ENCODE assay signal across 11 cellular contexts in genomic region chr16:1825381-1825863, GRCh38. TPM values are rescaled to one million over a fixed set of nuclear protein-coding genes. Genes with fewer than 3 reads are reported as not detected.
DNase-seq lines count a peak whose midpoint lies in the region; ATAC-seq, FAIRE-seq and TF ChIP-seq lines count a peak whose summit lies in the region.
"Had no signal": no experiment of that assay in that cellular context is flagged by ENCODE, and none has a peak within 500 bp of the region (broad histone marks: within the 10 kb centered on the region; RNA-seq: fewer than 3 reads in every experiment).

No MANE protein-coding gene starts in this region.

- peak overlapping the region; percentile 77 to 86 for H3K4me3 ChIP-seq in kidney (ENCODE audit: low read length in 2 of 2)
- H3K4me3 ChIP-seq in stomach = peak overlapping the region; percentile 88 to 100 (median 96)

- peak overlapping the region; percentile 80 for H3K27ac Mint-ChIP-seq in T-helper 1 cell treated with Interleukin-12 subunit alpha and Interleukin-12 subunit beta and Interleukin-4 antibody, amounts not matched to agents 30 μg/mL and 1 μg/mL, for 36 hours
- H3K27ac Mint-ChIP-seq in activated naive CD8-positive, alpha-beta T cell = peak overlapping the region; percentile 75

- no peaks in the 10 kb centered on the region for H3K9me3 Mint-ChIP-seq in T-helper 1 cell treated with Interleukin-12 subunit alpha and Interleukin-12 subunit beta and Interleukin-4 antibody, amounts not matched to agents 30 μg/mL and 1 μg/mL, for 36 hours
- no peaks in the 10 kb centered on the region for H3K9me3 Mint-ChIP-seq in activated naive CD8-positive, alpha-beta T cell (ENCODE audit: low read depth)

- ATAC-seq in GM21528 (IDR thresholded peaks at IDR 0.05; ENCODE audit: low FRiP score, unreplicated experiment) = no peak
- no peak for ATAC-seq in GM18502 (IDR thresholded peaks at IDR 0.05; ENCODE audit: poor library complexity, unreplicated experiment)

- peaks cover 27% of the 10 kb centered on the region for H3K4me1 Mint-ChIP-seq in T-helper 1 cell treated with Interleukin-12 subunit alpha and Interleukin-12 subunit beta and Interleukin-4 antibody, amounts not matched to agents 30 μg/mL and 1 μg/mL, for 36 hours (ENCODE audit: low read depth)
- H3K4me1 Mint-ChIP-seq in activated naive CD8-positive, alpha-beta T cell (ENCODE audit: low read depth) = peaks cover 45% of the 10 kb centered on the region

- H3K27ac ChIP-seq in kidney (ENCODE audit: low read depth in 2 of 2, low read length in 2 of 2) = peak overlapping the region in 1 of 2 donors; percentile 51
- peak overlapping the region; percentile 73 to 98 (median 94) for H3K27ac ChIP-seq in stomach

- 41 to 60% (median 48%) methylated on average over 15 of the region's 15 CpGs for WGBS in stomach, 5 donors

- intact Hi-C loops in kidney (cut with DNase I) = no loop called here
- intact Hi-C loops in stomach (cut with DNase I; ENCODE audit: low total_unique reads) = no loop called here

- no peaks in the 10 kb centered on the region for H3K27me3 ChIP-seq in stomach

- no peaks in the 10 kb centered on the region for H3K27me3 Mint-ChIP-seq in T-helper 1 cell treated with Interleukin-12 subunit alpha and Interleukin-12 subunit beta and Interleukin-4 antibody, amounts not matched to agents 30 μg/mL and 1 μg/mL, for 36 hours (ENCODE audit: low read depth)
- H3K27me3 Mint-ChIP-seq in activated naive CD8-positive, alpha-beta T cell = no peaks in the 10 kb centered on the region

- TF ChIP-seq POLR2A in stomach (IDR thresholded peaks at IDR 0.05) = no peak

- H3K9ac ChIP-seq in kidney (ENCODE audit: low read length in 2 of 2) = peak overlapping the region in 1 of 2 donors; percentile 61

- H3K4me3 Mint-ChIP-seq in T-helper 1 cell treated with Interleukin-12 subunit alpha and Interleukin-12 subunit beta and Interleukin-4 antibody, amounts not matched to agents 30 μg/mL and 1 μg/mL, for 36 hours = peak overlapping the region; percentile 83
- peak overlapping the region; percentile 87 for H3K4me3 Mint-ChIP-seq in activated naive CD8-positive, alpha-beta T cell

- DNase-seq in T-helper 1 cell = no peak
- DNase-seq in kidney = no peak
- DNase-seq in stomach = peak; percentile 46
- DNase-seq in HK-2 (ENCODE audit: unreplicated experiment) = no peak
- DNase-seq: T1000 had no signal

- H3K36me3 Mint-ChIP-seq in T-helper 1 cell treated with Interleukin-12 subunit alpha and Interleukin-12 subunit beta and Interleukin-4 antibody, amounts not matched to agents 30 μg/mL and 1 μg/mL, for 36 hours (ENCODE audit: low read depth) = no peaks in the 10 kb centered on the region
- no peaks in the 10 kb centered on the region for H3K36me3 Mint-ChIP-seq in activated naive CD8-positive, alpha-beta T cell

- TF ChIP-seq CTCF in kidney (IDR thresholded peaks at IDR 0.05; ENCODE audit: borderline replicate concordance, extremely low read depth, insufficient read depth) (no peak), stomach (IDR thresholded peaks at IDR 0.05) (no peak)

- H3K36me3 ChIP-seq in kidney (ENCODE audit: control insufficient read depth in 1 of 2, insufficient read depth in 2 of 2, low read length in 2 of 2) (peaks cover 8 to 20% of the 10 kb centered on the region in 2 donors), stomach (peaks cover 11 to 31% (median 27%) of the 10 kb centered on the region in 4 donors)

- H3K4me1 ChIP-seq in kidney (ENCODE audit: control insufficient read depth in 1 of 2, insufficient read depth in 1 of 2, low read depth in 1 of 2, low read length in 2 of 2) (peaks cover 3 to 19% of the 10 kb centered on the region in 2 donors), stomach (peaks cover 29 to 61% (median 56%) of the 10 kb centered on the region in 4 donors)

- FAIRE-seq in kidney (lab: Jason Lieb, UNC) = no peak
- FAIRE-seq: A204.1 had no signal

- no peak for TF ChIP-seq EP300 in stomach (IDR thresholded peaks at IDR 0.05)

- no peaks in the 10 kb centered on the region for H3K9me3 ChIP-seq in kidney (ENCODE audit: control insufficient read depth in 1 of 2, low read length in 2 of 2)
- H3K9me3 ChIP-seq in stomach = no peaks in the 10 kb centered on the region

RNA-seq across cellular contexts. Expression of gene HAGH, which starts 1.2 kb away (rescaled TPM):
- total RNA-seq in kidney (48.1 TPM), stomach (100 to 1,000 TPM in 1 of 5 donors, 10 to 100 TPM in 4; 30.3 to 119 (median 64.8) TPM)
- polyA plus RNA-seq in kidney (ENCODE audit: insufficient read depth, low read depth, low replicate concordance) (258 TPM), stomach (10 to 100 TPM; 64.9 to 80.2 (median 73.5) TPM)

RNA-seq across cellular contexts. Expression of gene FAHD1, which starts 1.6 kb away (rescaled TPM):
- total RNA-seq in kidney (36.4 TPM), stomach (100 to 1,000 TPM in 1 of 5 donors, 10 to 100 TPM in 4; 16.7 to 484 (median 36.6) TPM)
- polyA plus RNA-seq in kidney (ENCODE audit: insufficient read depth, low read depth, low replicate concordance) (108 TPM), stomach (10 to 100 TPM; 15.4 to 37.7 (median 22.8) TPM)

RNA-seq across cellular contexts. Expression of gene IGFALS, which starts 31.9 kb away (rescaled TPM):
- total RNA-seq in kidney = 1.4 TPM
- 2.9 TPM for polyA plus RNA-seq in kidney (ENCODE audit: insufficient read depth, low read depth, low replicate concordance)
- total RNA-seq in stomach = 10 to 100 TPM in 2 of 5 donors, 1 to 10 TPM in 2, not detected in 1; 2.9 to 24.6 (median 8.8) TPM
- polyA plus RNA-seq in stomach = 10 to 100 TPM in 1 of 3 donors, 1 to 10 TPM in 2; 2.4 to 21.0 (median 6.0) TPM
- total RNA-seq: lung microvascular endothelial cell had no signal

RNA-seq across cellular contexts. Expression of gene NUBP2, which starts 42.7 kb away (rescaled TPM):
- total RNA-seq in kidney (42.8 TPM), stomach (100 to 1,000 TPM in 1 of 5 donors, 10 to 100 TPM in 4; 14.7 to 171 (median 54.8) TPM)
- polyA plus RNA-seq in kidney (ENCODE audit: insufficient read depth, low read depth, low replicate concordance) (71.1 TPM), stomach (10 to 100 TPM; 60.6 to 86.0 (median 74.7) TPM)

RNA-seq across cellular contexts. Expression of gene SPSB3, which starts 43.1 kb away (rescaled TPM):
- 57.7 TPM for total RNA-seq in kidney
- 55.1 TPM for polyA plus RNA-seq in kidney (ENCODE audit: insufficient read depth, low read depth, low replicate concordance)
- total RNA-seq in stomach = 100 to 1,000 TPM in 1 of 5 donors, 10 to 100 TPM in 4; 22.2 to 186 (median 70.9) TPM
- polyA plus RNA-seq in stomach = 100 to 1,000 TPM in 1 of 3 donors, 10 to 100 TPM in 2; 54.2 to 111 (median 83.6) TPM
